In genomic region chr17:65438173-65438572, GRCh38 we compare ENCODE assay signal across 33 cellular contexts.
"Had no signal": no experiment of that assay in that cellular context is flagged by ENCODE, and none has a peak within 500 bp of the region (broad histone marks: within the 10 kb centered on the region; RNA-seq: fewer than 3 reads in every experiment).

No MANE protein-coding gene starts in this region.

- H3K27ac ChIP-seq: brain microvascular endothelial cell, KMS-11, Peyer's patch, SJSA1 had no signal

- H3K9me3 ChIP-seq: Peyer's patch, SJSA1, SK-N-SH had no signal

- H3K4me1 ChIP-seq: Peyer's patch, SJSA1 had no signal

- H3K27ac Mint-ChIP-seq: activated CD4-positive, alpha-beta T cell treated with anti-CD3 and anti-CD28 coated beads, Interleukin-2, amount 10 ng/mL, durations not matched to agents 24 days and 14 days; activated CD8-positive, alpha-beta T cell treated with anti-CD3 and anti-CD28 coated beads for 36 hours; activated naive CD8-positive, alpha-beta T cell treated with anti-CD3 and anti-CD28 coated beads for 36 hours; activated T-cell treated with anti-CD3 and anti-CD28 coated beads, Interleukin-2, amount 50 U/mL, for 72 hours; activated T-helper 17 cell treated with anti-CD3 and anti-CD28 coated beads, Interleukin-2, amount 50 U/mL, for 72 hours; T-helper 1 cell treated with Interleukin-12 subunit alpha and Interleukin-12 subunit beta and Interleukin-4 antibody, amounts not matched to agents 30 μg/mL and 1 μg/mL, for 36 hours; T-helper 2 cell treated with Interferon-gamma antibody and Interleukin-4, amounts not matched to agents 5 μg/mL and 100 μg/mL, for 36 hours had no signal

- DNase-seq: activated CD4-positive, alpha-beta T cell treated with anti-CD3 and anti-CD28 coated beads, Interleukin-2, amount 10 ng/mL, durations not matched to agents 24 days and 14 days; activated CD4-positive, alpha-beta T cell treated with anti-CD3 and anti-CD28 coated beads, Interleukin-2, amount 50 U/mL, for 4 hours; activated CD8-positive, alpha-beta T cell treated with anti-CD3 and anti-CD28 coated beads for 36 hours; activated effector memory CD4-positive, alpha-beta T cell treated with anti-CD3 and anti-CD28 coated beads, Interleukin-2, amount 50 U/mL, for 16 hours; activated naive CD4-positive, alpha-beta T cell; activated naive CD4-positive, alpha-beta T cell treated with anti-CD3 and anti-CD28 coated beads, Interleukin-2, amount 50 U/mL, for 16 hours; activated naive CD8-positive, alpha-beta T cell treated with anti-CD3 and anti-CD28 coated beads for 36 hours; activated T-cell treated with anti-CD3 and anti-CD28 coated beads, Interleukin-2, amount 50 U/mL, for 1 hour; activated T-cell treated with anti-CD3 and anti-CD28 coated beads, Interleukin-2, amount 50 U/mL, for 72 hours; amniotic stem cell; aorta; MM.1S; MV-4-11; NCI-H1092; NCI-H1436 treated with DMSO at 0.1 percent for 48 hours; NCI-H1694 treated with DMSO at 0.1 percent for 48 hours; NCI-H2029; NCI-H2107; NCI-H2171; NCI-H510A; NCI-H526; NCI-H748 treated with DMSO at 0.1 percent for 48 hours; NK-92 treated with Interleukin-12 subunit alpha and Interleukin-12 subunit beta, amount 100 ng/mL, for 24 hours; Peyer's patch; RPMI8226; SHP77 treated with DMSO at 0.1 percent for 48 hours had no signal

- H3K27me3 ChIP-seq: brain microvascular endothelial cell, Peyer's patch, SJSA1 had no signal

- H3K9ac ChIP-seq: KMS-11, SK-N-SH had no signal

- H3K9me3 Mint-ChIP-seq: activated CD4-positive, alpha-beta T cell treated with anti-CD3 and anti-CD28 coated beads, Interleukin-2, amount 10 ng/mL, durations not matched to agents 24 days and 14 days; activated T-helper 17 cell treated with anti-CD3 and anti-CD28 coated beads, Interleukin-2, amount 50 U/mL, for 72 hours; T-helper 2 cell treated with Interferon-gamma antibody and Interleukin-4, amounts not matched to agents 5 μg/mL and 100 μg/mL, for 36 hours had no signal

- H3K36me3 Mint-ChIP-seq: activated naive CD8-positive, alpha-beta T cell treated with anti-CD3 and anti-CD28 coated beads for 36 hours had no signal

- H3K4me3 Mint-ChIP-seq: activated CD4-positive, alpha-beta T cell treated with anti-CD3 and anti-CD28 coated beads, Interleukin-2, amount 10 ng/mL, durations not matched to agents 24 days and 14 days; activated CD8-positive, alpha-beta T cell treated with anti-CD3 and anti-CD28 coated beads for 36 hours; activated naive CD8-positive, alpha-beta T cell treated with anti-CD3 and anti-CD28 coated beads for 36 hours; activated T-cell treated with anti-CD3 and anti-CD28 coated beads, Interleukin-2, amount 50 U/mL, for 72 hours; activated T-helper 17 cell treated with anti-CD3 and anti-CD28 coated beads, Interleukin-2, amount 50 U/mL, for 72 hours; T-helper 1 cell treated with Interleukin-12 subunit alpha and Interleukin-12 subunit beta and Interleukin-4 antibody, amounts not matched to agents 30 μg/mL and 1 μg/mL, for 36 hours; T-helper 2 cell treated with Interferon-gamma antibody and Interleukin-4, amounts not matched to agents 5 μg/mL and 100 μg/mL, for 36 hours had no signal

- H3K36me3 ChIP-seq: brain microvascular endothelial cell, Peyer's patch, SJSA1 had no signal

- H3K4me3 ChIP-seq: Peyer's patch, SJSA1 had no signal
